Comparison of ENCODE assay signal across 8 cellular contexts in genomic region chr22:50581031-50581949, GRCh38. TPM values are rescaled to one million over a fixed set of nuclear protein-coding genes. Genes with fewer than 3 reads are reported as not detected.
DNase-seq lines count a peak whose midpoint lies in the region; ATAC-seq and TF ChIP-seq lines count a peak whose summit lies in the region.

No MANE protein-coding gene starts in this region.

- no peaks in the 10 kb centered on the region for H3K27me3 ChIP-seq in SK-N-SH (ENCODE audit: insufficient read depth)
- no peaks in the 10 kb centered on the region for H3K27me3 ChIP-seq in subcutaneous abdominal adipose tissue (ENCODE audit: control insufficient read depth in 5 of 5, insufficient read depth in 4 of 5, low read length in 5 of 5)

- POLR2A ChIA-PET in SK-N-SH (lab: Yijun Ruan, JAX), result interaction anchor here (2.3 kb wide), 1 partner anchor 56 kb away, joined by 10 read pairs; the partner anchor contains the start of gene SCO2

- H2AFZ ChIP-seq in SK-N-SH (ENCODE audit: low read depth), result no peak overlapping the region

- H3K9me3 ChIP-seq in SK-N-SH (no peaks in the 10 kb centered on the region), subcutaneous abdominal adipose tissue (ENCODE audit: control insufficient read depth in 5 of 5, low read length in 5 of 5) (no peaks in the 10 kb centered on the region)

- H3K9me3 Mint-ChIP-seq in activated naive CD8-positive, alpha-beta T cell (ENCODE audit: low read depth), result no peaks in the 10 kb centered on the region
- no peaks in the 10 kb centered on the region for H3K9me3 Mint-ChIP-seq in immature natural killer cell

- CTCF ChIA-PET in SK-N-SH (lab: Yijun Ruan, JAX), result interaction anchor here (1.0 to 9.0 kb wide), 4 partner anchors 9 to 56 kb away, joined by 3 to 73 read pairs (median 6); partner anchors contain the start of genes SCO2 and SYCE3

- peak overlapping the region; percentile 70 for H3K27ac Mint-ChIP-seq in activated naive CD8-positive, alpha-beta T cell
- H3K27ac Mint-ChIP-seq in immature natural killer cell, result peak overlapping the region; percentile 74 to 89 (median 84)

- ATAC-seq in SK-N-SH treated with all-trans-retinoic acid at 6 μM for 48 hours, result no peak

- H3K9ac ChIP-seq in SK-N-SH (peak overlapping the region; percentile 96; the same call in 1 of the 2 replicates), subcutaneous abdominal adipose tissue (ENCODE audit: low read length in 5 of 5) (peak overlapping the region; percentile 56 to 96 (median 91))

- H3F3A ChIP-seq in SK-N-SH (replicated peaks; ENCODE audit: insufficient read depth), result no peaks in the 10 kb centered on the region

- H3K27me3 Mint-ChIP-seq in activated naive CD8-positive, alpha-beta T cell, result no peaks in the 10 kb centered on the region
- peaks cover 0 to 7% (median 6%) of the 10 kb centered on the region in 3 donors for H3K27me3 Mint-ChIP-seq in immature natural killer cell (ENCODE audit: low read depth in 3 of 3)

- no peak for TF ChIP-seq RAD21 in SK-N-SH (IDR thresholded peaks at IDR 0.05; ENCODE audit: low read length)

- H3K4me3 ChIP-seq in SK-N-SH (ENCODE audit: low read depth in 2 of 2, low read length in 1 of 2) (peak overlapping the region; percentile 89 to 94), subcutaneous abdominal adipose tissue (ENCODE audit: low read depth in 1 of 5, low read length in 5 of 5) (peak overlapping the region; percentile 75 to 84 (median 80))

- TF ChIP-seq CTCF in SK-N-SH (IDR thresholded peaks at IDR 0.05), result no peak

- TF ChIP-seq EP300 in SK-N-SH (IDR thresholded peaks at IDR 0.05; ENCODE audit: borderline replicate concordance in 1 of 2, low read depth in 1 of 2, low read length in 1 of 2), result no peak

- H3K4me1 ChIP-seq in SK-N-SH (ENCODE audit: control insufficient read depth in 1 of 2, insufficient read depth in 2 of 2, low read depth in 1 of 2, low read length in 1 of 2), result peaks cover 0 to 14% of the 10 kb centered on the region in 2 experiments; a peak in 1 of 4 replicates
- peaks cover 10 to 51% (median 38%) of the 10 kb centered on the region in 5 donors for H3K4me1 ChIP-seq in subcutaneous abdominal adipose tissue (ENCODE audit: control insufficient read depth in 5 of 5, insufficient read depth in 5 of 5, low read length in 5 of 5)

- no peaks in the 10 kb centered on the region for H3K36me3 Mint-ChIP-seq in activated naive CD8-positive, alpha-beta T cell
- H3K36me3 Mint-ChIP-seq in immature natural killer cell, result peaks cover 0 to 4% (median 3%) of the 10 kb centered on the region in 3 donors

- peaks cover 26% of the 10 kb centered on the region for H3K4me1 Mint-ChIP-seq in activated naive CD8-positive, alpha-beta T cell (ENCODE audit: low read depth)
- H3K4me1 Mint-ChIP-seq in immature natural killer cell, result peaks cover 13 to 36% of the 10 kb centered on the region in 2 donors

- no peak overlapping the region; a peak in 1 of 4 replicates for H3K27ac ChIP-seq in SK-N-SH (ENCODE audit: low read depth in 2 of 2, low read length in 1 of 2)
- peak overlapping the region; percentile 94 for H3K27ac ChIP-seq in subcutaneous abdominal adipose tissue (ENCODE audit: low read depth, low read length)

- H3K36me3 ChIP-seq in SK-N-SH (replicated peaks in 1 of 2; ENCODE audit: control insufficient read depth in 1 of 2, insufficient read depth in 2 of 2, low read length in 1 of 2), result peaks cover 0 to 28% of the 10 kb centered on the region in 2 experiments
- H3K36me3 ChIP-seq in subcutaneous abdominal adipose tissue (ENCODE audit: control insufficient read depth in 5 of 5, insufficient read depth in 5 of 5, low read length in 5 of 5), result peaks cover 0 to 22% (median 7%) of the 10 kb centered on the region in 5 donors

- H3K9me2 ChIP-seq in SK-N-SH, result no peaks in the 10 kb centered on the region

- peaks cover 24% of the 10 kb centered on the region; the same call in 1 of the 2 replicates for H3K79me2 ChIP-seq in SK-N-SH (ENCODE audit: insufficient read depth)

- peak overlapping the region; percentile 87 for H3K4me3 Mint-ChIP-seq in activated naive CD8-positive, alpha-beta T cell
- H3K4me3 Mint-ChIP-seq in immature natural killer cell, result peak overlapping the region; percentile 80 to 84 (median 84)

- H4K20me1 ChIP-seq in SK-N-SH (ENCODE audit: insufficient read depth), result no peaks in the 10 kb centered on the region

- DNase-seq in SK-N-SH (no peak), immature natural killer cell (no peak), NCI-H1930 (lab: John Stamatoyannopoulos, UW) (no peak), DMS153 (lab: John Stamatoyannopoulos, UW) (no peak), AG20443 (ENCODE audit: low spot score) (no peak)

- H3K4me2 ChIP-seq in SK-N-SH, result peak overlapping the region; percentile 90

- 91% methylated on average over 18 of the region's 22 CpGs for WGBS in SK-N-SH (ENCODE audit: low lambda C conversion rate)

TF ChIP-seq in SK-N-SH, 30 proteins besides CTCF, POLR2A, EP300 and RAD21 (continues in another document):
- TF ChIP-seq TEAD4 (IDR thresholded peaks at IDR 0.05; ENCODE audit: borderline replicate concordance, insufficient read depth), result no peak
- TF ChIP-seq SMC3 (IDR thresholded peaks at IDR 0.05; ENCODE audit: low read depth, low read length), result no peak
- TF ChIP-seq PBX3 (IDR thresholded peaks at IDR 0.05), result no peak
- no peak for TF ChIP-seq MAX (IDR thresholded peaks at IDR 0.05; ENCODE audit: low read depth)
- TF ChIP-seq NFIC (IDR thresholded peaks at IDR 0.05; ENCODE audit: borderline replicate concordance), result no peak
- no peak for TF ChIP-seq MEF2A (IDR thresholded peaks at IDR 0.05; ENCODE audit: borderline replicate concordance, low read depth)

TF ChIP-seq in SK-N-SH treated with all-trans-retinoic acid at 6 μM for 48 hours, 23 proteins besides CTCF, POLR2A, EP300 and RAD21 (continues in another document):
- no peak for TF ChIP-seq GLIS3 (CRISPR knock-in tag; IDR thresholded peaks at IDR 0.05)
- no peak for TF ChIP-seq ESRRG (CRISPR knock-in tag; IDR thresholded peaks at IDR 0.05)
- TF ChIP-seq ZNF8 (CRISPR knock-in tag; IDR thresholded peaks at IDR 0.05), result no peak
- TF ChIP-seq ZFP3 (CRISPR knock-in tag; IDR thresholded peaks at IDR 0.05), result no peak
- no peak for TF ChIP-seq OSR1 (CRISPR knock-in tag; IDR thresholded peaks at IDR 0.05)
- no peak for TF ChIP-seq ARNTL (CRISPR knock-in tag; IDR thresholded peaks at IDR 0.05; ENCODE audit: borderline replicate concordance, low read depth)
- no peak for TF ChIP-seq TCF4 (CRISPR knock-in tag; IDR thresholded peaks at IDR 0.05; ENCODE audit: borderline replicate concordance)
- TF ChIP-seq ISL1 (CRISPR knock-in tag; IDR thresholded peaks at IDR 0.05), result no peak
- no peak for TF ChIP-seq TSHZ2 (CRISPR knock-in tag; IDR thresholded peaks at IDR 0.05)
- TF ChIP-seq PPARA (CRISPR knock-in tag; IDR thresholded peaks at IDR 0.05; ENCODE audit: borderline replicate concordance), result no peak
- no peak for TF ChIP-seq CSDC2 (CRISPR knock-in tag; IDR thresholded peaks at IDR 0.05)
- TF ChIP-seq TOX (CRISPR knock-in tag; IDR thresholded peaks at IDR 0.05; ENCODE audit: borderline replicate concordance), result no peak

RNA-seq across cellular contexts. Expression of gene CHKB, which starts 1.4 kb away (rescaled TPM):
- polyA plus RNA-seq in SK-N-SH (2012; rRNA removed) (39.6 and 57.4 TPM in 2 replicates), immature natural killer cell (10 to 100 TPM; 44.0 to 51.3 (median 49.4) TPM)
- polyA plus RNA-seq in SK-N-SH (2012; cell fraction: cytosol; rRNA removed), result 10.7 and 14.1 TPM in 2 replicates
- polyA plus RNA-seq in SK-N-SH (2012; cell fraction: nucleus; rRNA removed), result 329 and 374 TPM in 2 replicates

RNA-seq across cellular contexts. Expression of gene CPT1B, which starts 3.1 kb away (rescaled TPM):
- polyA plus RNA-seq in SK-N-SH (2012; rRNA removed) (33.2 and 40.4 TPM in 2 replicates), immature natural killer cell (1 to 10 TPM in 1 of 3 donors, under 1 TPM in 1, not detected in 1; 0.09 to 2.9 TPM)
- 5.1 and 6.8 TPM in 2 replicates for polyA plus RNA-seq in SK-N-SH (2012; cell fraction: cytosol; rRNA removed)
- polyA plus RNA-seq in SK-N-SH (2012; cell fraction: nucleus; rRNA removed), result 298 and 342 TPM in 2 replicates

RNA-seq across cellular contexts. Expression of gene SYCE3, which starts 18.6 kb away (rescaled TPM):
- polyA plus RNA-seq in SK-N-SH (2012; rRNA removed) (2.1 and 3.6 TPM in 2 replicates), immature natural killer cell (not detected)
- polyA plus RNA-seq in SK-N-SH (2012; cell fraction: cytosol; rRNA removed), result 4.5 and 6.4 TPM in 2 replicates
- polyA plus RNA-seq in SK-N-SH (2012; cell fraction: nucleus; rRNA removed), result 0.91 and 1.9 TPM in 2 replicates

RNA-seq across cellular contexts. Expression of gene MAPK8IP2, which starts 19.3 kb away (rescaled TPM):
- polyA plus RNA-seq in SK-N-SH (2012; rRNA removed), result 2.3 and 2.7 TPM in 2 replicates
- 1.1 and 2.0 TPM in 2 replicates for polyA plus RNA-seq in SK-N-SH (2012; cell fraction: cytosol; rRNA removed)
- polyA plus RNA-seq in SK-N-SH (2012; cell fraction: nucleus; rRNA removed), result 4.6 and 5.0 TPM in 2 replicates
- polyA plus RNA-seq in immature natural killer cell, result not detected

RNA-seq across cellular contexts. Expression of gene KLHDC7B, which starts 35.6 kb away (rescaled TPM):
- polyA plus RNA-seq in SK-N-SH (2012; rRNA removed), result 0.03 and 0.07 TPM in 2 replicates
- polyA plus RNA-seq in SK-N-SH (2012; cell fraction: cytosol; rRNA removed), result 0.01 and 0.03 TPM in 2 replicates
- 0.37 and 0.38 TPM in 2 replicates for polyA plus RNA-seq in SK-N-SH (2012; cell fraction: nucleus; rRNA removed)
- polyA plus RNA-seq in immature natural killer cell, result 1 to 10 TPM; 2.4 to 8.1 (median 4.5) TPM
